Comparison of ENCODE assay signal across 1 cellular context in genomic region chr14:99928963-99929362, GRCh38.
TF ChIP-seq lines count a peak whose summit lies in the region.

No MANE protein-coding gene starts in this region.

TF ChIP-seq in HepG2, 621 proteins besides CTCF, POLR2A, EP300 and RAD21 (continued from another document):
- no peak for TF ChIP-seq ZNF574 (CRISPR knock-in tag; IDR thresholded peaks at IDR 0.05)
